Comparison of ENCODE assay signal across 8 cellular contexts in the genomic region with DNA sequence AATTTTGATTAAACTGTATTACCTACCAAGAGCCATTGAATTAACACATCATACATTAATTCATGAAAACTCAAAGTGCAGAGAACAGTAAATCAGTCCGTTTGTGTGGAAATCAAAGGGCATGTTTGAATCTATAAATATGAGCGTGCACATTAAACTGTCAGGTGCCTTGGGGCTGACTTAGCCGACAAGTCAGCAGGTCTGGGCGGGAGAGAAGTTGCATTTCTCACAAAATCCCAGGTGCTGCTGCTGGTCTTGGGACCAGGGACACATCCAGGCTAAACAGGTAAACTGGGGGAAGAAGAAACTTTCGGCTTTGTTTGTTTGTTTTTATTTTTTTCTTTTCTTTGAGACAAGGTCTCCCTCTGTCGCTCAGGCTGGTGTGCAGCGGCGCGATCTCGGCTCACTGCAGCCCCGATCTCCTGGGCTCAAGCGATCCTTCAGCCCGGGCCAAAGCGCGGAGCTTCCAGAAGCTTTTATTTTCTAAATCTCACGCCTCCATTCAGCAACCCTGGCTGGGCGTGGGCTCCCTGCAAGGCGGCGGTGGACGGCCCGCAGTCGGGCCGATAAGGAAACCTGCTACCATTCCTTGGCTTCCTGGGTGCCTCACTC.
A peak's percentile ranks its signal among the peaks of the same experiment; 100 is the strongest.
DNase-seq lines count a peak whose midpoint lies in the region; ATAC-seq and TF ChIP-seq lines count a peak whose summit lies in the region.

No MANE protein-coding gene starts in this region.

- H3K4me3 Mint-ChIP-seq in mesothelial cell of epicardium: peak overlapping the region; percentile 92

- TF ChIP-seq CTCF in Peyer's patch (IDR thresholded peaks at IDR 0.05) (peak in 3 of 6 experiments; percentile 26 to 30 (median 26)), mesothelial cell of epicardium (IDR thresholded peaks at IDR 0.05; ENCODE audit: unreplicated experiment) (no peak), uterus (IDR thresholded peaks at IDR 0.05) (peak in 1 of 4 experiments; percentile 33)

- peak overlapping the region; percentile 63 to 73 for H3K9ac ChIP-seq in duodenal mucosa (ENCODE audit: low read depth in 1 of 2, low read length in 2 of 2)

- H3K9me3 Mint-ChIP-seq in mesothelial cell of epicardium: peaks cover 7% of the 10 kb centered on the region

- H3K4me3 ChIP-seq in Peyer's patch (peak overlapping the region; percentile 71 to 93 (median 80)), duodenal mucosa (ENCODE audit: low read depth in 1 of 2, low read length in 2 of 2) (peak overlapping the region; percentile 78 to 89), uterus (peak overlapping the region; percentile 82 to 85)

- peaks cover 2% of the 10 kb centered on the region for H3K36me3 Mint-ChIP-seq in mesothelial cell of epicardium

- TF ChIP-seq POLR2A in Peyer's patch (IDR thresholded peaks at IDR 0.05) (no peak), uterus (IDR thresholded peaks at IDR 0.05) (no peak)

- H3K27ac ChIP-seq in Peyer's patch (peak overlapping the region; percentile 63 to 90 (median 84)), duodenal mucosa (ENCODE audit: low read depth, low read length) (peak overlapping the region; percentile 75), uterus (peak overlapping the region; percentile 93 to 94)

- peaks cover 0 to 10% (median 3%) of the 10 kb centered on the region in 4 donors for H3K9me3 ChIP-seq in Peyer's patch
- H3K9me3 ChIP-seq in duodenal mucosa (ENCODE audit: control insufficient read depth in 1 of 2, low read length in 2 of 2): peaks cover 11 to 15% of the 10 kb centered on the region in 2 donors
- H3K9me3 ChIP-seq in uterus: no peaks in the 10 kb centered on the region

- peak overlapping the region; percentile 95 for H3K27ac Mint-ChIP-seq in mesothelial cell of epicardium

- peak; percentile 44 for DNase-seq in GM04504 (ENCODE audit: low read depth)
- DNase-seq in Peyer's patch: no peak
- DNase-seq in mesothelial cell of epicardium (ENCODE audit: low spot score in 2 of 2, unreplicated experiment in 2 of 2): no peak
- DNase-seq in uterus: no peak
- no peak for DNase-seq in OCI-M1 (lab: John Stamatoyannopoulos, UW)

- H3K36me3 ChIP-seq in Peyer's patch (no peaks in the 10 kb centered on the region), duodenal mucosa (ENCODE audit: control insufficient read depth in 1 of 2, insufficient read depth in 2 of 2, low read length in 2 of 2) (no peaks in the 10 kb centered on the region), uterus (no peaks in the 10 kb centered on the region)

- H3K4me1 ChIP-seq in Peyer's patch (peaks cover 0 to 11% (median 0%) of the 10 kb centered on the region in 4 donors), duodenal mucosa (ENCODE audit: control insufficient read depth in 1 of 2, insufficient read depth in 2 of 2, low read length in 2 of 2) (peaks cover 5 to 11% of the 10 kb centered on the region in 2 donors), uterus (no peaks in the 10 kb centered on the region)

- ATAC-seq in GM21423 (IDR thresholded peaks at IDR 0.05; ENCODE audit: unreplicated experiment) (peak; percentile 31), HG03571 (IDR thresholded peaks at IDR 0.05; ENCODE audit: unreplicated experiment) (peak; percentile 31)

- intact Hi-C loops in uterus (cut with DNase I; ENCODE audit: low total_unique reads): no loop called here

- no peaks in the 10 kb centered on the region for H3K27me3 ChIP-seq in Peyer's patch
- no peaks in the 10 kb centered on the region for H3K27me3 ChIP-seq in duodenal mucosa (ENCODE audit: control insufficient read depth in 1 of 2, insufficient read depth in 2 of 2, low read length in 2 of 2)
- H3K27me3 ChIP-seq in uterus: no peaks in the 10 kb centered on the region

- peaks cover 3% of the 10 kb centered on the region for H3K4me1 Mint-ChIP-seq in mesothelial cell of epicardium

- H3K27me3 Mint-ChIP-seq in mesothelial cell of epicardium (ENCODE audit: low read depth): peaks cover 7% of the 10 kb centered on the region
